In genomic region chr15:98983333-98983732, GRCh38 we compare ENCODE assay signal across 1 cellular context.
TF ChIP-seq lines count a peak whose summit lies in the region.

No MANE protein-coding gene starts in this region.

TF ChIP-seq in HEK293, 187 proteins besides CTCF, POLR2A, EP300 and RAD21 (continued from another document):
- no peak for TF ChIP-seq ZNF791 (tag by site-specific recombination; IDR thresholded peaks at IDR 0.05)
- peak; percentile 52; the same call in 1 of the 2 replicates for TF ChIP-seq IKZF3 (tag by site-specific recombination; IDR thresholded peaks at IDR 0.05)
- TF ChIP-seq ZNF248 (tag by site-specific recombination; IDR thresholded peaks at IDR 0.05), result no peak
- no peak for TF ChIP-seq ZNF530 (tag by site-specific recombination; IDR thresholded peaks at IDR 0.05; ENCODE audit: low read depth)
- no peak for TF ChIP-seq ZNF747 (tag by site-specific recombination; IDR thresholded peaks at IDR 0.05)
- no peak for TF ChIP-seq SCRT1 (tag by site-specific recombination; IDR thresholded peaks at IDR 0.05; ENCODE audit: borderline replicate concordance)
- TF ChIP-seq ZBTB8A (tag by site-specific recombination; IDR thresholded peaks at IDR 0.05), result peak; percentile 47; the same call in 1 of the 2 replicates
- TF ChIP-seq TCF7L2 (IDR thresholded peaks at IDR 0.05; ENCODE audit: borderline replicate concordance, low read depth, low read length), result no peak
- TF ChIP-seq HOXD13 (CRISPR knock-in tag; IDR thresholded peaks at IDR 0.05; ENCODE audit: borderline replicate concordance), result no peak
- no peak for TF ChIP-seq ZNF23 (tag by site-specific recombination; IDR thresholded peaks at IDR 0.05; ENCODE audit: borderline replicate concordance)
- TF ChIP-seq RBAK (tag by site-specific recombination; IDR thresholded peaks at IDR 0.05), result no peak
- TF ChIP-seq TRIM28 (IDR thresholded peaks at IDR 0.05; ENCODE audit: borderline replicate concordance, low read length), result peak; percentile 78; the same call in 1 of the 2 replicates
- TF ChIP-seq ZNF645 (tag by site-specific recombination; IDR thresholded peaks at IDR 0.05), result no peak
- no peak for TF ChIP-seq ZBTB11 (tag by site-specific recombination; conservative IDR thresholded peaks at IDR 0.05; ENCODE audit: low read depth)
- no peak for TF ChIP-seq ZNF155 (tag by site-specific recombination; IDR thresholded peaks at IDR 0.05)
- peak; percentile 53; the same call in 1 of the 2 replicates for TF ChIP-seq ZNF843 (tag by site-specific recombination; IDR thresholded peaks at IDR 0.05)
- TF ChIP-seq ZNF626 (tag by site-specific recombination; IDR thresholded peaks at IDR 0.05), result no peak
- TF ChIP-seq KLF17 (tag by site-specific recombination; IDR thresholded peaks at IDR 0.05), result 0 out of 2 replicates have a peak, but pooled peaks have one; percentile 31
- TF ChIP-seq ZNF335 (tag by site-specific recombination; conservative IDR thresholded peaks at IDR 0.05), result no peak
- TF ChIP-seq ZNF624 (tag by site-specific recombination; IDR thresholded peaks at IDR 0.05), result no peak
- TF ChIP-seq GLIS2 (tag by site-specific recombination; IDR thresholded peaks at IDR 0.05), result no peak
- TF ChIP-seq ZFP37 (tag by site-specific recombination; IDR thresholded peaks at IDR 0.05), result 0 out of 2 replicates have a peak, but pooled peaks have one; percentile 71
- no peak for TF ChIP-seq ZSCAN30 (tag by site-specific recombination; IDR thresholded peaks at IDR 0.05)
- TF ChIP-seq ZNF510 (tag by site-specific recombination; IDR thresholded peaks at IDR 0.05; ENCODE audit: insufficient replicate concordance), result no peak
- peak; percentile 56 for TF ChIP-seq KLF8 (tag by site-specific recombination; IDR thresholded peaks at IDR 0.05)
- TF ChIP-seq ZNF473 (tag by site-specific recombination; IDR thresholded peaks at IDR 0.05), result no peak
- TF ChIP-seq REPIN1 (tag by site-specific recombination; IDR thresholded peaks at IDR 0.05; ENCODE audit: low read depth), result no peak
- TF ChIP-seq ZNF521 (tag by site-specific recombination; IDR thresholded peaks at IDR 0.05), result no peak
- TF ChIP-seq PRDM10 (tag by site-specific recombination; IDR thresholded peaks at IDR 0.05), result peak; percentile 56
- no peak for TF ChIP-seq PRDM2 (tag by site-specific recombination; IDR thresholded peaks at IDR 0.05; ENCODE audit: borderline replicate concordance)
- TF ChIP-seq ZNF639 (tag by site-specific recombination; IDR thresholded peaks at IDR 0.05), result peak; percentile 70; the same call in 1 of the 2 replicates
- TF ChIP-seq ZIC2 (tag by site-specific recombination; IDR thresholded peaks at IDR 0.05), result no peak
- TF ChIP-seq ZBTB48 (tag by site-specific recombination; IDR thresholded peaks at IDR 0.05), result peak; percentile 33; the same call in 1 of the 2 replicates
- peak; percentile 56; the same call in 1 of the 2 replicates for TF ChIP-seq ZSCAN23 (tag by site-specific recombination; IDR thresholded peaks at IDR 0.05)
- no peak for TF ChIP-seq YY2 (tag by site-specific recombination; IDR thresholded peaks at IDR 0.05)
- TF ChIP-seq ZBTB6 (tag by site-specific recombination; IDR thresholded peaks at IDR 0.05), result peak; percentile 43; the same call in 1 of the 2 replicates
- TF ChIP-seq PRDM6 (tag by site-specific recombination; IDR thresholded peaks at IDR 0.05), result peak; percentile 90
- TF ChIP-seq ZNF76 (tag by site-specific recombination; IDR thresholded peaks at IDR 0.05; ENCODE audit: borderline replicate concordance, low read depth), result no peak
- no peak for TF ChIP-seq ZNF354C (tag by site-specific recombination; IDR thresholded peaks at IDR 0.05; ENCODE audit: borderline replicate concordance, low read depth)
- TF ChIP-seq ZSCAN16 (tag by site-specific recombination; IDR thresholded peaks at IDR 0.05), result no peak
- no peak for TF ChIP-seq KLF9 (tag by site-specific recombination; IDR thresholded peaks at IDR 0.05; ENCODE audit: low read depth)
- TF ChIP-seq ZNF394 (tag by site-specific recombination; IDR thresholded peaks at IDR 0.05; ENCODE audit: borderline replicate concordance), result peak; percentile 89
- TF ChIP-seq ZBTB21 (tag by site-specific recombination; IDR thresholded peaks at IDR 0.05), result peak; percentile 71
TF ChIP-seq in HEK293: peak in this region for 38.
